9 cellular contexts compared by ENCODE assay signal in the genomic region with DNA sequence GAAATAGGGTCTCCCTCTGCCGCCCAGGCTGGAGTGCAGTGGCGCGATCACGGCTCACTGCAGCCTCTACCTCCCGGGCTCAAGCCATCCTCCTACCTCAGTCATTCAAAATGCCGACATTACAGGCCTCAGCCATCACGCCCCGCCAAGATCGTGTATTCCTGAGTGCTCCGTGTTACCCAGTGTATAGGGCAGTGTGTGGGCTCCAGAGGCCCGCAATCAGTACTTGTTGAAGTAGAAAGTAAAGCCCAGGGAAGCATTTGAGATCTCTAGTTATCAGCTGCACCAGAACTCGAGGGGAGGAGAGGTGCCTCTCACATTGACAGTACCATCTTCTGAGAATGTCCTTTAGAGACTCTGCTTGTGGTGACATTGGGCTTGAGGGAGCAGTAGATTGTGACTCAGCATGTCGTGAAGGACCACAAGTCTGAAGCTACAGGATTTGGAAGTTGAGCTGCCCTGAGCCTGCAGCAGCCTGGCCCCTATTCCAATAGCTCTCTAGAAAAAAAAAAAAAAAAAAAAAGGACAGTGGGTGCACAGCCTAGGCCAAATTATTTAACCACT. TPM values are rescaled to one million over a fixed set of nuclear protein-coding genes. Genes with fewer than 3 reads are reported as not detected.
DNase-seq lines count a peak whose midpoint lies in the region; ATAC-seq, FAIRE-seq and TF ChIP-seq lines count a peak whose summit lies in the region.
"Had no signal": no experiment of that assay in that cellular context is flagged by ENCODE, and none has a peak within 500 bp of the region (broad histone marks: within the 10 kb centered on the region; RNA-seq: fewer than 3 reads in every experiment).

No MANE protein-coding gene starts in this region.

- no peak overlapping the region; the same call in 1 of the 2 replicates for H3K9ac ChIP-seq in IMR-90 (ENCODE audit: low read depth, low read length)

- WGBS in IMR-90 (ENCODE audit: extremely low coverage in 2 of 2, insufficient read length in 1 of 2), 2 experiments: 30% methylated on average over 3 of the region's 13 CpGs; no CpG with 5 or more reads in 1 of the 2 experiments
- 63 to 71% (median 67%) methylated on average over 13 of the region's 13 CpGs for WGBS in small intestine, 3 donors

- no peak overlapping the region; the same call in 1 of the 2 replicates for H2BK20ac ChIP-seq in IMR-90 (ENCODE audit: low read depth, low read length)

- DNase-seq in CMK (ENCODE audit: low read depth) (peak; percentile 84), IMR-90 (no peak), activated B cell treated with CpG ODN at 0.5 μM for 24 hours (no peak), naive B cell (no peak), small intestine (no peak), ecto neural progenitor cell (ENCODE audit: low spot score) (no peak)
- DNase-seq: NCI-H1417 treated with DMSO at 0.1 percent for 48 hours had no signal

- H3K27ac ChIP-seq in IMR-90 (ENCODE audit: insufficient read depth, low read length): no peak overlapping the region; the same call in 1 of the 2 replicates
- H3K27ac ChIP-seq in small intestine (ENCODE audit: low read depth in 1 of 2, low read length in 1 of 2): no peak overlapping the region

- H4K20me1 ChIP-seq in IMR-90 (ENCODE audit: insufficient read depth, low read length): peaks cover 4% of the 10 kb centered on the region; the same call in 1 of the 2 replicates

- H3K4me3 Mint-ChIP-seq in activated B cell treated with CpG ODN at 0.5 μM for 24 hours: peak overlapping the region; percentile 67
- H3K4me3 Mint-ChIP-seq in naive B cell: peak overlapping the region; percentile 74 to 99 (median 88)

- H3K79me1 ChIP-seq in IMR-90 (ENCODE audit: low read depth in 1 of 2, low read length in 2 of 2): peaks cover 4 to 26% of the 10 kb centered on the region in 2 experiments; a peak in 3 of 4 replicates

- BruUV-seq in IMR-90 (replicated peaks; lab: Mats Ljungman, UMichigan): no TSS peak

- H2BK120ac ChIP-seq in IMR-90 (ENCODE audit: low read depth, low read length): no peak overlapping the region

- H3K36me3 ChIP-seq in IMR-90 (ENCODE audit: control insufficient read depth, insufficient read depth, low read length) (no peaks in the 10 kb centered on the region), small intestine (ENCODE audit: control insufficient read depth in 2 of 2, insufficient read depth in 2 of 2, low read length in 2 of 2) (no peaks in the 10 kb centered on the region)

- H4K8ac ChIP-seq in IMR-90 (ENCODE audit: low read depth in 2 of 2, low read length in 2 of 2): peak overlapping the region; percentile 29 to 72; a peak in 3 of 4 replicates

- H2AK9ac ChIP-seq in IMR-90 (replicated peaks; ENCODE audit: low read depth, low read length, poor library complexity): peak overlapping the region; percentile 57

- no peak overlapping the region for H3K56ac ChIP-seq in IMR-90 (ENCODE audit: extremely low read depth, insufficient read depth, low read length)

- H3K4me1 ChIP-seq in IMR-90 (ENCODE audit: control insufficient read depth, insufficient read depth, low read length) (peaks cover 4% of the 10 kb centered on the region; the same call in 1 of the 2 replicates), small intestine (ENCODE audit: control insufficient read depth in 2 of 2, insufficient read depth in 1 of 2, low read depth in 1 of 2, low read length in 1 of 2) (no peaks in the 10 kb centered on the region)

- H4K5ac ChIP-seq in IMR-90 (ENCODE audit: low read depth, low read length): peak overlapping the region; percentile 19; the same call in 1 of the 2 replicates

- no peaks in the 10 kb centered on the region for H3K9me3 Mint-ChIP-seq in activated B cell treated with CpG ODN at 0.5 μM for 24 hours
- no peaks in the 10 kb centered on the region for H3K9me3 Mint-ChIP-seq in naive B cell

- TF ChIP-seq RAD21 in IMR-90 (IDR thresholded peaks at IDR 0.05; ENCODE audit: low read length): no peak

- H2AFZ ChIP-seq in IMR-90 (replicated peaks; ENCODE audit: low read length, poor library complexity): peak overlapping the region; percentile 76

- H3K18ac ChIP-seq in IMR-90 (ENCODE audit: low read depth, low read length): no peak overlapping the region

- dilution Hi-C loops in IMR-90 (cut with HindIII; ENCODE audit: low sequenced_read_pairs, unreplicated experiment): no loop called here

- H3K9me3 ChIP-seq in IMR-90 (ENCODE audit: control insufficient read depth, insufficient read depth, low read length) (no peaks in the 10 kb centered on the region), small intestine (ENCODE audit: control insufficient read depth, low read depth) (no peaks in the 10 kb centered on the region)

- CTCF ChIA-PET in IMR-90 (lab: Yijun Ruan, JAX) (no interaction called here), activated B cell treated with CpG ODN at 0.5 μM for 24 hours (lab: Charles Lee) (interaction anchor here (1.0 to 3.8 kb wide), 4 partner anchors 30 to 153 kb away, joined by 3 to 23 read pairs (median 8); a partner anchor contains a TSS)

- H3K4ac ChIP-seq in IMR-90 (ENCODE audit: low read depth, low read length): peak overlapping the region; percentile 41; the same call in 1 of the 2 replicates

- POLR2A ChIA-PET in IMR-90 (lab: Charles Lee; ENCODE audit: unreplicated experiment): interaction anchor here (0.6 to 0.7 kb wide), 2 partner anchors 9 to 190 kb away, joined by 3 to 7 read pairs; no protein-coding TSS in a partner anchor
- POLR2A ChIA-PET in activated B cell treated with CpG ODN at 0.5 μM for 24 hours (lab: Charles Lee): interaction anchor here (0.5 to 2.0 kb wide), 2 partner anchors 30 to 159 kb away, joined by 6 to 29 read pairs; a partner anchor contains a TSS

- peak overlapping the region; percentile 5 for H2BK5ac ChIP-seq in IMR-90 (ENCODE audit: low read depth, low read length, poor library complexity, severe bottlenecking)

- H2AK5ac ChIP-seq in IMR-90 (ENCODE audit: low read depth, low read length): peak overlapping the region; percentile 80; the same call in 1 of the 2 replicates

- H3K14ac ChIP-seq in IMR-90 (replicated peaks; ENCODE audit: low read depth, low read length): no peak overlapping the region

- H3K27me3 Mint-ChIP-seq in activated B cell treated with CpG ODN at 0.5 μM for 24 hours (no peaks in the 10 kb centered on the region), naive B cell (no peaks in the 10 kb centered on the region)

- H3K27ac Mint-ChIP-seq in activated B cell treated with CpG ODN at 0.5 μM for 24 hours (peak overlapping the region; percentile 31), naive B cell (peak overlapping the region in 2 of 6 donors; percentile 27 to 94)

- no peak for FAIRE-seq in small intestine (lab: Jason Lieb, UNC)

- H3K4me1 Mint-ChIP-seq in activated B cell treated with CpG ODN at 0.5 μM for 24 hours (peaks cover 23% of the 10 kb centered on the region), naive B cell (peaks cover 15 to 20% (median 16%) of the 10 kb centered on the region in 3 donors)

- intact Hi-C loops in IMR-90 (cut with micrococcal nuclease): loop anchor here (1.0 kb wide), 1 partner anchor 30 kb away; no protein-coding TSS in a partner anchor
- intact Hi-C loops in activated B cell treated with CpG ODN at 0.5 μM for 24 hours (cut with micrococcal nuclease): loop anchor here (1.0 to 5.0 kb wide), 4 partner anchors 29 to 498 kb away; a partner anchor contains a TSS

- H3K36me3 Mint-ChIP-seq in activated B cell treated with CpG ODN at 0.5 μM for 24 hours (ENCODE audit: low read depth): peaks cover 5% of the 10 kb centered on the region
- no peaks in the 10 kb centered on the region for H3K36me3 Mint-ChIP-seq in naive B cell

- no peak overlapping the region for H2BK15ac ChIP-seq in IMR-90 (ENCODE audit: low read depth, low read length)

- no peak overlapping the region for H3K4me2 ChIP-seq in IMR-90 (ENCODE audit: low read depth, low read length)

- H3K9me1 ChIP-seq in IMR-90 (ENCODE audit: insufficient read depth, low read length): no peaks in the 10 kb centered on the region

- TF ChIP-seq POLR2A in IMR-90 (IDR thresholded peaks at IDR 0.05; ENCODE audit: low read depth, low read length): no peak

- ATAC-seq in IMR-90 (ENCODE audit: low read depth) (no peak), activated B cell treated with CpG ODN at 0.5 μM for 24 hours (ENCODE audit: low read depth) (no peak), naive B cell (ENCODE audit: low read depth in 2 of 2) (no peak), GM18909 (IDR thresholded peaks at IDR 0.05; ENCODE audit: poor library complexity, unreplicated experiment) (no peak), HG03442 (IDR thresholded peaks at IDR 0.05; ENCODE audit: unreplicated experiment) (no peak)

- no peaks in the 10 kb centered on the region for H3K27me3 ChIP-seq in IMR-90 (ENCODE audit: control insufficient read depth, insufficient read depth, low read length)
- H3K27me3 ChIP-seq in small intestine (ENCODE audit: control insufficient read depth in 2 of 2, insufficient read depth in 2 of 2, low read length in 2 of 2): no peaks in the 10 kb centered on the region

- H4K91ac ChIP-seq in IMR-90 (ENCODE audit: insufficient read depth, low read depth, low read length): peak overlapping the region; percentile 23; the same call in 1 of the 2 replicates

- peak overlapping the region; percentile 89 for H3K23ac ChIP-seq in IMR-90 (ENCODE audit: low read depth, low read length)

- in situ Hi-C loops in IMR-90 (cut with MboI; ENCODE audit: low sequenced_read_pairs): no loop called here

- TF ChIP-seq CTCF in IMR-90 (conservative IDR thresholded peaks at IDR 0.05; ENCODE audit: low read depth, low read length): no peak
- TF ChIP-seq CTCF in activated B cell treated with CpG ODN at 0.5 μM for 24 hours (IDR thresholded peaks at IDR 0.05): no peak

- no peak overlapping the region for H3K4me3 ChIP-seq in IMR-90 (ENCODE audit: insufficient read depth, low read depth, low read length)
- H3K4me3 ChIP-seq in small intestine (ENCODE audit: low read depth in 1 of 2, low read length in 2 of 2): no peak overlapping the region

RNA-seq across cellular contexts. Expression of a gene that starts 1.1 kb away (rescaled TPM):
- total RNA-seq in IMR-90 (2012; rRNA removed) (29.2 and 34.4 TPM in 2 replicates), activated B cell treated with CpG ODN at 0.5 μM for 24 hours (26.7 and 27.1 TPM in 2 replicates)
- polyA plus RNA-seq in IMR-90 (2012; rRNA removed) (38.6 and 48.6 TPM in 2 replicates), naive B cell (ENCODE audit: low read depth in 6 of 6) (10 to 100 TPM; 46.0 to 81.3 (median 54.4) TPM), small intestine (10 to 100 TPM; 32.2 to 34.9 (median 32.5) TPM)
- polyA plus RNA-seq in IMR-90 (2012; cell fraction: cytosol; rRNA removed): 29.6 and 34.4 TPM in 2 replicates
- polyA plus RNA-seq in IMR-90 (2012; cell fraction: nucleus; rRNA removed; ENCODE audit: low replicate concordance): 40.4 and 135 TPM in 2 replicates

RNA-seq across cellular contexts. Expression of a gene that starts 29.6 kb away (rescaled TPM):
- 44.4 and 45.8 TPM in 2 replicates for total RNA-seq in IMR-90 (2012; rRNA removed)
- 82.7 and 94.2 TPM in 2 replicates for polyA plus RNA-seq in IMR-90 (2012; rRNA removed)
- 89.5 and 99.7 TPM in 2 replicates for polyA plus RNA-seq in IMR-90 (2012; cell fraction: cytosol; rRNA removed)
- 571 and 890 TPM in 2 replicates for polyA plus RNA-seq in IMR-90 (2012; cell fraction: nucleus; rRNA removed; ENCODE audit: low replicate concordance)
- 1.1 and 1.3 TPM in 2 replicates for total RNA-seq in activated B cell treated with CpG ODN at 0.5 μM for 24 hours
- polyA plus RNA-seq in naive B cell (ENCODE audit: low read depth in 6 of 6): 1 to 10 TPM in 1 of 6 donors, under 1 TPM in 1, not detected in 4; 0.22 to 1.7 TPM
- polyA plus RNA-seq in small intestine: 10 to 100 TPM; 10.5 to 12.7 (median 11.6) TPM

RNA-seq across cellular contexts. Expression of a gene that starts 46.8 kb away (rescaled TPM):
- total RNA-seq in IMR-90 (2012; rRNA removed) (3.9 and 4.8 TPM in 2 replicates), activated B cell treated with CpG ODN at 0.5 μM for 24 hours (2.0 and 2.2 TPM in 2 replicates)
- polyA plus RNA-seq in IMR-90 (2012; rRNA removed) (4.3 and 4.7 TPM in 2 replicates), naive B cell (ENCODE audit: low read depth in 6 of 6) (under 1 TPM in 2 of 6 donors, not detected in 4; 0.20 to 0.38 TPM), small intestine (1 to 10 TPM; 2.5 to 3.0 (median 2.7) TPM)
- 1.5 and 2.8 TPM in 2 replicates for polyA plus RNA-seq in IMR-90 (2012; cell fraction: cytosol; rRNA removed)
- polyA plus RNA-seq in IMR-90 (2012; cell fraction: nucleus; rRNA removed; ENCODE audit: low replicate concordance): 30.2 and 57.3 TPM in 2 replicates

Comparison
In these comparisons a context has a peak if more than half of its experiments do, and no peak if none do; other contexts are left out.
1. RNA of a gene that starts 29.6 kb away (polyA plus RNA-seq): 82.7 to 890 TPM in IMR-90 and 10.5 to 12.7 TPM in small intestine; 0.22 to 1.7 TPM in naive B cell; every median in the first group is over 4 times any median in the second.